In the genomic region with DNA sequence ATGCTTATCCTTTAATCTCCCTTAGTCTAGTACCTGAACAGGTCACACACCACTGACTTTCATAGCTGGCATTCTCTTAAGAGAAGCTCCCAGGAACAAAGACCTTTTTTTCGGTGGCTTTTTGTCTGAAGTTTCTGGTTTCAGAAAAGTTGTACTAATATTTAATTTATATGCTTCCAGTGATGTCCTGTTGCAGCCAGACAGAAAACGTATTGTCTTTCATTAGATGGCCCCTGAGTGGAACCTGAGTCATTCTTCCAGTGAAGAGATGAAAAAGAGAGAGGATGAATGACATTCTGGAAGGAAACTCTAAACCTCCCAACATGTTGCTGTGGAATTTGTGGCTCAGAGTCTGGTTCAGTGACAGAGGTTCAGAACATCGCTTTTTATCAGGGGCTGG, we compare ENCODE assay signal across 26 cellular contexts.
"Had no signal": no experiment of that assay in that cellular context is flagged by ENCODE, and none has a peak within 500 bp of the region (broad histone marks: within the 10 kb centered on the region; RNA-seq: fewer than 3 reads in every experiment).

No MANE protein-coding gene starts in this region.

- H3K9me3 ChIP-seq: gastrocnemius medialis, right lobe of liver, uterus had no signal

- H3K27ac Mint-ChIP-seq: endodermal cell; memory B cell; natural killer cell; stimulated activated naive CD8-positive, alpha-beta T cell treated with anti-CD3 and anti-CD28 coated beads, Interleukin-15, amount 100 ng/mL, for 72 hours had no signal

- DNase-seq: dorsolateral prefrontal cortex; effector CD8-positive, alpha-beta T cell; endodermal cell; foreskin fibroblast; gastrocnemius medialis; head of caudate nucleus; natural killer cell; posterior cingulate gyrus; retina; right lobe of liver; small intestine; stimulated activated CD4-positive, alpha-beta T cell treated with anti-CD3 and anti-CD28 coated beads, Interleukin-12 subunit alpha, Interleukin-12 subunit beta, amount 100 ng/mL, for 4 hours; stimulated activated CD4-positive, alpha-beta T cell treated with anti-CD3 and anti-CD28 coated beads, Interleukin-1b, Interleukin-23, amount 100 ng/mL, for 48 hours; stimulated activated CD4-positive, alpha-beta T cell treated with anti-CD3 and anti-CD28 coated beads, Interleukin-4, amount 100 ng/mL, for 1 hour; stimulated activated CD8-positive, alpha-beta memory T cell treated with anti-CD3 and anti-CD28 coated beads, Interleukin-4, amount 100 ng/mL, for 48 hours; stimulated activated naive CD4-positive, alpha-beta T cell; stimulated activated naive CD8-positive, alpha-beta T cell treated with anti-CD3 and anti-CD28 coated beads, Interleukin-15, amount 100 ng/mL, for 72 hours; upper lobe of left lung; uterus had no signal

- H3K4me1 Mint-ChIP-seq: memory B cell; natural killer cell; neural crest cell; stimulated activated naive CD8-positive, alpha-beta T cell treated with anti-CD3 and anti-CD28 coated beads, Interleukin-15, amount 100 ng/mL, for 72 hours had no signal

- H3K36me3 ChIP-seq: gastrocnemius medialis, right lobe of liver, suprapubic skin, upper lobe of left lung, uterus had no signal

- H3K27me3 ChIP-seq: gastrocnemius medialis, right lobe of liver, suprapubic skin, upper lobe of left lung, uterus had no signal

- H3K4me3 ChIP-seq: dorsolateral prefrontal cortex, gastrocnemius medialis, lung, right lobe of liver, suprapubic skin, upper lobe of left lung, uterus had no signal

- H3K27ac ChIP-seq: dorsolateral prefrontal cortex, epithelial cell of prostate, gastrocnemius medialis, right lobe of liver, suprapubic skin, upper lobe of left lung, uterus had no signal

- H3K36me3 Mint-ChIP-seq: memory B cell, natural killer cell had no signal

- H3K4me3 Mint-ChIP-seq: endodermal cell; memory B cell; natural killer cell; neural crest cell; stimulated activated naive CD8-positive, alpha-beta T cell treated with anti-CD3 and anti-CD28 coated beads, Interleukin-15, amount 100 ng/mL, for 72 hours had no signal

- H3K27me3 Mint-ChIP-seq: stimulated activated naive CD8-positive, alpha-beta T cell treated with anti-CD3 and anti-CD28 coated beads, Interleukin-15, amount 100 ng/mL, for 72 hours had no signal

- H3K4me1 ChIP-seq: gastrocnemius medialis, right lobe of liver, suprapubic skin, upper lobe of left lung, uterus had no signal

- ATAC-seq: esophagus mucosa; gastrocnemius medialis; left lobe of liver; natural killer cell; right lobe of liver; stimulated activated naive CD8-positive, alpha-beta T cell treated with anti-CD3 and anti-CD28 coated beads, Interleukin-15, amount 100 ng/mL, for 72 hours had no signal
